ENCODE assay signal across 24 cellular contexts in the genomic region with DNA sequence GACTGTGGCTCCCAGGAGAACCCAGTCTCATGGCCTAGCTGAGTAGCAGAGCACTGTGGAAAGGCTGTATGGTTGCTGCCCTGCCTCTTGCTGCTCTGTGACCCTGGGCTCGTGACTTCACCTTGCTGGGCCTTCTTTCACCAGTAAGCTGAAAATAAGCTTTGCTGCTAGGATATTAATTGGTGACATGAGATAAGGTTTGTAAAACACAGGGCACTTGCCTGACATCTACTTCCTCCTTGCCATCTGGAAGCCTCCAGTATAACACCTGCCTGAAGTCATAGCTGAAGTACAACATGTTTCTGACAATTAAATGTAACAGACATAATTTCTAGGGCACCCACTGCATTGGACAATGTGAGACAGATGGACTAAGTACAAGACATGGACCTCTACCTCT. TPM values are rescaled to one million over a fixed set of nuclear protein-coding genes. Genes with fewer than 3 reads are reported as not detected.
A peak's percentile ranks its signal among the peaks of the same experiment; 100 is the strongest.
DNase-seq lines count a peak whose midpoint lies in the region; ATAC-seq, FAIRE-seq and TF ChIP-seq lines count a peak whose summit lies in the region.
"Had no signal": no experiment of that assay in that cellular context is flagged by ENCODE, and none has a peak within 500 bp of the region (broad histone marks: within the 10 kb centered on the region; RNA-seq: fewer than 3 reads in every experiment).

No MANE protein-coding gene starts in this region.

- H3K9me3 ChIP-seq in RWPE2 (ENCODE audit: severe bottlenecking) (no peaks in the 10 kb centered on the region), stomach (no peaks in the 10 kb centered on the region), psoas muscle (no peaks in the 10 kb centered on the region)
- H3K9me3 ChIP-seq: BE2C had no signal

- WGBS in stomach, 5 donors, result 22 to 83% (median 50%) methylated on average over 1 of the region's 1 CpG
- 73 to 89% (median 84%) methylated on average over 1 of the region's 1 CpG for WGBS in psoas muscle, 3 donors

- TF ChIP-seq CTCF in RWPE2 (IDR thresholded peaks at IDR 0.05; ENCODE audit: poor library complexity, severe bottlenecking) (no peak), stomach (IDR thresholded peaks at IDR 0.05) (no peak), psoas muscle (IDR thresholded peaks at IDR 0.05) (no peak)

- peak; percentile 30 for FAIRE-seq in islet of Langerhans (lab: Jason Lieb, UNC)
- FAIRE-seq: A204.1, GM19239, H54 had no signal

- DNase-seq in Right ventricle myocardium superior (no peak), cardiac septum (ENCODE audit: low spot score) (no peak), RWPE2 (ENCODE audit: low spot score) (no peak), stomach (no peak), HuH-7 (ENCODE audit: low spot score) (no peak), psoas muscle (no peak)
- DNase-seq: BE2C; CD4-positive, CD25-positive, alpha-beta regulatory T cell; COR-L47; DMS153; GF-D8; HFFc6; NCI-H1105; NCI-H2081 treated with DMSO at 0.1 percent for 48 hours; NCI-H774; SW 1271 had no signal

- TF ChIP-seq EP300 in stomach (IDR thresholded peaks at IDR 0.05), result no peak

- H3K4me1 ChIP-seq in RWPE2 (ENCODE audit: insufficient read depth, poor library complexity, severe bottlenecking), result no peaks in the 10 kb centered on the region
- H3K4me1 ChIP-seq in stomach, result peaks cover 0 to 14% (median 4%) of the 10 kb centered on the region in 4 donors
- H3K4me1 ChIP-seq in psoas muscle, result no peaks in the 10 kb centered on the region
- H3K4me1 ChIP-seq: BE2C had no signal

- H3K4me3 ChIP-seq in RWPE2 (ENCODE audit: severe bottlenecking), result no peak overlapping the region
- no peak overlapping the region for H3K4me3 ChIP-seq in stomach
- no peak overlapping the region for H3K4me3 ChIP-seq in psoas muscle

- H3K27me3 ChIP-seq in RWPE2 (ENCODE audit: insufficient read depth, poor library complexity, severe bottlenecking) (no peaks in the 10 kb centered on the region), stomach (no peaks in the 10 kb centered on the region), psoas muscle (ENCODE audit: insufficient read depth in 3 of 3, low read length in 2 of 3) (no peaks in the 10 kb centered on the region)
- H3K27me3 ChIP-seq: BE2C had no signal

- intact Hi-C loops in Right ventricle myocardium superior (cut with DNase I) (no loop called here), cardiac septum (cut with DNase I) (no loop called here), stomach (cut with DNase I; ENCODE audit: low total_unique reads) (no loop called here), psoas muscle (cut with DNase I) (no loop called here)

- ATAC-seq in Right ventricle myocardium superior (ENCODE audit: poor library complexity), result peak; percentile 59
- ATAC-seq in RWPE2 (ENCODE audit: low read depth), result peak; percentile 6; the same call in 1 of the 3 replicates
- no peak for ATAC-seq in HG03159 (IDR thresholded peaks at IDR 0.05; ENCODE audit: unreplicated experiment)
- ATAC-seq in psoas muscle, result no peak

- TF ChIP-seq POLR2A in stomach (IDR thresholded peaks at IDR 0.05), result no peak

- peaks cover 19% of the 10 kb centered on the region for H3K36me3 ChIP-seq in RWPE2 (ENCODE audit: low read depth)
- peaks cover 0 to 19% (median 9%) of the 10 kb centered on the region in 4 donors for H3K36me3 ChIP-seq in stomach
- H3K36me3 ChIP-seq in psoas muscle (ENCODE audit: insufficient read depth in 1 of 2, low read depth in 1 of 2), result no peaks in the 10 kb centered on the region
- H3K36me3 ChIP-seq: BE2C had no signal

- H3K27ac ChIP-seq in RWPE2 (ENCODE audit: poor library complexity, severe bottlenecking) (peak overlapping the region; percentile 24), stomach (peak overlapping the region in 3 of 5 donors; percentile 3 to 34 (median 20)), psoas muscle (no peak overlapping the region)
- H3K27ac ChIP-seq: HL-60 had no signal

RNA-seq across cellular contexts. Expression of a gene that starts 53.6 kb away (rescaled TPM):
- 78.6 TPM for total RNA-seq in Right ventricle myocardium superior
- 77.1 TPM for total RNA-seq in cardiac septum
- total RNA-seq in stomach, result 100 to 1,000 TPM in 1 of 5 donors, 10 to 100 TPM in 2, not detected in 2; 25.4 to 199 (median 73.6) TPM
- 10 to 100 TPM; 16.7 to 29.7 (median 24.0) TPM for polyA plus RNA-seq in stomach
- 10 to 100 TPM; 10.3 to 41.7 (median 16.5) TPM for total RNA-seq in psoas muscle
- 10 to 100 TPM; 24.6 to 29.6 (median 26.7) TPM for polyA plus RNA-seq in psoas muscle
- total RNA-seq: HT1080 had no signal
- polyA plus RNA-seq: IgD-negative memory B cell had no signal

Comparison
In these comparisons a context has a peak if more than half of its experiments do, and no peak if none do; other contexts are left out.
1. ATAC-seq: peak in Right ventricle myocardium superior (single experiment) and RWPE2 (single experiment); none in HG03159 (single experiment) and psoas muscle (0 of 4).